In the genomic region with DNA sequence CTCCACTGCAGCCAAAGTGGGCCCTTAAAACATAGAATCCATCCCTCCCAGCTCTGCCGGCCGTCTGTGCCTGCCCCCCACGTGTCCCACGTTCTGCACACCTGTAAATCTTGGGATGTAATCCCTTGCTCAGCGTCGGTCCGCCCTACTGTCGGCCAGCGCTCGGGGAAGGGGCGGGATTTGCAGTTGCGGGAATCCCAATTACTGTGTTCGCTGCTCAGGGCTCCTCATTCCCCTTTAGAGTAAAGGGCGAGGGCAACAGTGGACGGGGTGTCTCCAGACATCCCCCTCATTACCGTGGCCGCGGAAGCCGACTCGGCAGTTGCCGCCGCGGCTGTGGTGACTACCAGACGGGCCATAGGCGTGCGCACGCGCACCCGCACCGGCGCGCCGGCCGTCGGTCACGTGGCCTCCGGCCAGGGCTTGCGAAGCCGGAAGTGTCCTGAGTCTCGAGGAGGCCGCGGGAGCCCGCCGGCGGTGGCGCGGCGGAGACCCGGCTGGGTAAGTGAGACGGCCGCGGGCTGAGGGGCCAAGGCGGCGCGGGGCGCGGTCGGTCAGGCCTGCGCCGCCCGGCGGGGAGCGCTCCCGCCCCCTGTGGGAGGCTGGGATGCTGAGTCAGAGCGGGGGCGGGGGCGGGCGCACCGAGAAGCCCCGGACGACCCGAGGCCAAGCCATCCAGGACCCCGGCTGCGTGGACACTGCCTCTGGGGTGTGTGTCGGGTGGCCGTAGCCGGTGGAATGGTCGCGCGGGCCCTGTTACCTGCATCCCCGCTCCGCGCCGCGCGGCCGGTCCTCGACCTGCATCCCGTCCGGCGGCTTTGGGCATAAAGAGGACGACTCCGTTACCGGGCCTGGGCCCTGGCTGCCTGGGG, we compare ENCODE assay signal across 1 cellular context.
TF ChIP-seq lines count a peak whose summit lies in the region.

A gene (plus strand): TSS at position 434 of the 872 bp plus-strand sequence. CDS start 3,751 bp downstream, outside the sequence.

TF ChIP-seq in HepG2, 621 proteins besides CTCF, POLR2A, EP300 and RAD21 (continued from another document and continues in another):
- TF ChIP-seq, protein P1, sequence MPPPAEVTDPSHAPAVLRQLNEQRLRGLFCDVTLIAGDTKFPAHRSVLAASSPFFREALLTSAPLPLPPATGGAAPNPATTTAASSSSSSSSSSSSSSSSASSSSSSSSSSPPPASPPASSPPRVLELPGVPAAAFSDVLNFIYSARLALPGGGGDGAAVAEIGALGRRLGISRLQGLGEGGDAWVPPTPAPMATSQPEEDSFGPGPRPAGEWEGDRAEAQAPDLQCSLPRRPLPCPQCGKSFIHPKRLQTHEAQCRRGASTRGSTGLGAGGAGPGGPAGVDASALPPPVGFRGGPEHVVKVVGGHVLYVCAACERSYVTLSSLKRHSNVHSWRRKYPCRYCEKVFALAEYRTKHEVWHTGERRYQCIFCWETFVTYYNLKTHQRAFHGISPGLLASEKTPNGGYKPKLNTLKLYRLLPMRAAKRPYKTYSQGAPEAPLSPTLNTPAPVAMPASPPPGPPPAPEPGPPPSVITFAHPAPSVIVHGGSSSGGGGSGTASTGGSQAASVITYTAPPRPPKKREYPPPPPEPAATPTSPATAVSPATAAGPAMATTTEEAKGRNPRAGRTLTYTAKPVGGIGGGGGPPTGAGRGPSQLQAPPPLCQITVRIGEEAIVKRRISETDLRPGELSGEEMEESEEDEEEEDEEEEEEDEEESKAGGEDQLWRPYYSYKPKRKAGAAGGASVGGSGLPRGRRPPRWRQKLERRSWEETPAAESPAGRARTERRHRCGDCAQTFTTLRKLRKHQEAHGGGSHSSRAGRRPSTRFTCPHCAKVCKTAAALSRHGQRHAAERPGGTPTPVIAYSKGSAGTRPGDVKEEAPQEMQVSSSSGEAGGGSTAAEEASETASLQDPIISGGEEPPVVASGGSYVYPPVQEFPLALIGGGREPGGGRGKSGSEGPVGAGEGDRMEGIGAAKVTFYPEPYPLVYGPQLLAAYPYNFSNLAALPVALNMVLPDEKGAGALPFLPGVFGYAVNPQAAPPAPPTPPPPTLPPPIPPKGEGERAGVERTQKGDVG (CRISPR knock-in tag; IDR thresholded peaks at IDR 0.05; ENCODE audit: borderline replicate concordance), result no peak
- TF ChIP-seq PHB2 (IDR thresholded peaks at IDR 0.05; ENCODE audit: partially characterized antibody) (no peak), ZNF83 (CRISPR knock-in tag; IDR thresholded peaks at IDR 0.05; ENCODE audit: borderline replicate concordance) (no peak), ISX (CRISPR knock-in tag; conservative IDR thresholded peaks at IDR 0.05) (0 out of 2 replicates have a peak, but pooled peaks have one; percentile 27), SMC3 (IDR thresholded peaks at IDR 0.05; ENCODE audit: low read length) (no peak), NR2F6 (IDR thresholded peaks at IDR 0.05) (no peak), NR2F6 (CRISPR knock-in tag; IDR thresholded peaks at IDR 0.05) (no peak), STAT5B (CRISPR knock-in tag; IDR thresholded peaks at IDR 0.05) (no peak), ZKSCAN1 (IDR thresholded peaks at IDR 0.05; ENCODE audit: low read length) (no peak), ZNF546 (CRISPR knock-in tag; conservative IDR thresholded peaks at IDR 0.05) (0 out of 2 replicates have a peak, but pooled peaks have one; percentile 61), ZNF577 (CRISPR knock-in tag; IDR thresholded peaks at IDR 0.05; ENCODE audit: borderline replicate concordance, low read depth) (no peak), SRSF1 (optimal IDR thresholded peaks at IDR 0.05; ENCODE audit: low read depth, low read length) (no peak), SMARCC2 (IDR thresholded peaks at IDR 0.05) (no peak), CCAR2 (optimal IDR thresholded peaks at IDR 0.05; ENCODE audit: low read depth, low read length) (no peak), NCOA2 (CRISPR knock-in tag; IDR thresholded peaks at IDR 0.05) (no peak), TAF1 (CRISPR knock-in tag; IDR thresholded peaks at IDR 0.05) (peak; percentile 72; the same call in 1 of the 2 replicates), ZNF33A (CRISPR knock-in tag; IDR thresholded peaks at IDR 0.05; ENCODE audit: borderline replicate concordance) (no peak), NFIC (IDR thresholded peaks at IDR 0.05; ENCODE audit: low read length) (peak; percentile 9; the same call in 1 of the 2 replicates), ZNF251 (CRISPR knock-in tag; IDR thresholded peaks at IDR 0.05) (no peak), MXD4 (CRISPR knock-in tag; IDR thresholded peaks at IDR 0.05) (peak; percentile 79), IRX3 (CRISPR knock-in tag; IDR thresholded peaks at IDR 0.05; ENCODE audit: borderline replicate concordance, low read depth) (peak; percentile 75; the same call in 1 of the 2 replicates), ZNF615 (CRISPR knock-in tag; IDR thresholded peaks at IDR 0.05; ENCODE audit: borderline replicate concordance) (no peak), EHMT2 (IDR thresholded peaks at IDR 0.05; ENCODE audit: borderline replicate concordance, low read depth, low read length) (no peak), XBP1 (CRISPR knock-in tag; IDR thresholded peaks at IDR 0.05) (no peak), ZNF746 (CRISPR knock-in tag; IDR thresholded peaks at IDR 0.05) (peak; percentile 65), SIX4 (CRISPR knock-in tag; IDR thresholded peaks at IDR 0.05) (no peak), ZZZ3 (CRISPR knock-in tag; IDR thresholded peaks at IDR 0.05; ENCODE audit: borderline replicate concordance) (no peak), ZNF10 (CRISPR knock-in tag; IDR thresholded peaks at IDR 0.05; ENCODE audit: borderline replicate concordance, low read depth) (no peak), DNMT3B (CRISPR knock-in tag; conservative IDR thresholded peaks at IDR 0.05) (no peak)
- TF ChIP-seq, protein P2, sequence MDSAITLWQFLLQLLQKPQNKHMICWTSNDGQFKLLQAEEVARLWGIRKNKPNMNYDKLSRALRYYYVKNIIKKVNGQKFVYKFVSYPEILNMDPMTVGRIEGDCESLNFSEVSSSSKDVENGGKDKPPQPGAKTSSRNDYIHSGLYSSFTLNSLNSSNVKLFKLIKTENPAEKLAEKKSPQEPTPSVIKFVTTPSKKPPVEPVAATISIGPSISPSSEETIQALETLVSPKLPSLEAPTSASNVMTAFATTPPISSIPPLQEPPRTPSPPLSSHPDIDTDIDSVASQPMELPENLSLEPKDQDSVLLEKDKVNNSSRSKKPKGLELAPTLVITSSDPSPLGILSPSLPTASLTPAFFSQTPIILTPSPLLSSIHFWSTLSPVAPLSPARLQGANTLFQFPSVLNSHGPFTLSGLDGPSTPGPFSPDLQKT (CRISPR knock-in tag; IDR thresholded peaks at IDR 0.05; ENCODE audit: borderline replicate concordance), result 0 out of 2 replicates have a peak, but pooled peaks have one; percentile 13
- TF ChIP-seq, protein P3, sequence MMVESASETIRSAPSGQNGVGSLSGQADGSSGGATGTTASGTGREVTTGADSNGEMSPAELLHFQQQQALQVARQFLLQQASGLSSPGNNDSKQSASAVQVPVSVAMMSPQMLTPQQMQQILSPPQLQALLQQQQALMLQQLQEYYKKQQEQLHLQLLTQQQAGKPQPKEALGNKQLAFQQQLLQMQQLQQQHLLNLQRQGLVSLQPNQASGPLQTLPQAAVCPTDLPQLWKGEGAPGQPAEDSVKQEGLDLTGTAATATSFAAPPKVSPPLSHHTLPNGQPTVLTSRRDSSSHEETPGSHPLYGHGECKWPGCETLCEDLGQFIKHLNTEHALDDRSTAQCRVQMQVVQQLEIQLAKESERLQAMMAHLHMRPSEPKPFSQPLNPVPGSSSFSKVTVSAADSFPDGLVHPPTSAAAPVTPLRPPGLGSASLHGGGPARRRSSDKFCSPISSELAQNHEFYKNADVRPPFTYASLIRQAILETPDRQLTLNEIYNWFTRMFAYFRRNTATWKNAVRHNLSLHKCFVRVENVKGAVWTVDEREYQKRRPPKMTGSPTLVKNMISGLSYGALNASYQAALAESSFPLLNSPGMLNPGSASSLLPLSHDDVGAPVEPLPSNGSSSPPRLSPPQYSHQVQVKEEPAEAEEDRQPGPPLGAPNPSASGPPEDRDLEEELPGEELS (CRISPR knock-in tag; IDR thresholded peaks at IDR 0.05), result no peak
- TF ChIP-seq, protein P4, sequence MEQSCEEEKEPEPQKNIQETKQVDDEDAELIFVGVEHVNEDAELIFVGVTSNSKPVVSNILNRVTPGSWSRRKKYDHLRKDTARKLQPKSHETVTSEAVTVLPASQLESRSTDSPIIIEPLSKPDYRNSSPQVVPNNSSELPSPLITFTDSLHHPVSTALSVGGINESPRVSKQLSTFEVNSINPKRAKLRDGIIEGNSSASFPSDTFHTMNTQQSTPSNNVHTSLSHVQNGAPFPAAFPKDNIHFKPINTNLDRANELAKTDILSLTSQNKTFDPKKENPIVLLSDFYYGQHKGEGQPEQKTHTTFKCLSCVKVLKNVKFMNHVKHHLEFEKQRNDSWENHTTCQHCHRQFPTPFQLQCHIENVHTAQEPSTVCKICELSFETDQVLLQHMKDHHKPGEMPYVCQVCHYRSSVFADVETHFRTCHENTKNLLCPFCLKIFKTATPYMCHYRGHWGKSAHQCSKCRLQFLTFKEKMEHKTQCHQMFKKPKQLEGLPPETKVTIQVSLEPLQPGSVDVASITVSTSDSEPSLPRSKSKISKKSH (CRISPR knock-in tag; IDR thresholded peaks at IDR 0.05; ENCODE audit: borderline replicate concordance), result no peak
- TF ChIP-seq, protein P5, sequence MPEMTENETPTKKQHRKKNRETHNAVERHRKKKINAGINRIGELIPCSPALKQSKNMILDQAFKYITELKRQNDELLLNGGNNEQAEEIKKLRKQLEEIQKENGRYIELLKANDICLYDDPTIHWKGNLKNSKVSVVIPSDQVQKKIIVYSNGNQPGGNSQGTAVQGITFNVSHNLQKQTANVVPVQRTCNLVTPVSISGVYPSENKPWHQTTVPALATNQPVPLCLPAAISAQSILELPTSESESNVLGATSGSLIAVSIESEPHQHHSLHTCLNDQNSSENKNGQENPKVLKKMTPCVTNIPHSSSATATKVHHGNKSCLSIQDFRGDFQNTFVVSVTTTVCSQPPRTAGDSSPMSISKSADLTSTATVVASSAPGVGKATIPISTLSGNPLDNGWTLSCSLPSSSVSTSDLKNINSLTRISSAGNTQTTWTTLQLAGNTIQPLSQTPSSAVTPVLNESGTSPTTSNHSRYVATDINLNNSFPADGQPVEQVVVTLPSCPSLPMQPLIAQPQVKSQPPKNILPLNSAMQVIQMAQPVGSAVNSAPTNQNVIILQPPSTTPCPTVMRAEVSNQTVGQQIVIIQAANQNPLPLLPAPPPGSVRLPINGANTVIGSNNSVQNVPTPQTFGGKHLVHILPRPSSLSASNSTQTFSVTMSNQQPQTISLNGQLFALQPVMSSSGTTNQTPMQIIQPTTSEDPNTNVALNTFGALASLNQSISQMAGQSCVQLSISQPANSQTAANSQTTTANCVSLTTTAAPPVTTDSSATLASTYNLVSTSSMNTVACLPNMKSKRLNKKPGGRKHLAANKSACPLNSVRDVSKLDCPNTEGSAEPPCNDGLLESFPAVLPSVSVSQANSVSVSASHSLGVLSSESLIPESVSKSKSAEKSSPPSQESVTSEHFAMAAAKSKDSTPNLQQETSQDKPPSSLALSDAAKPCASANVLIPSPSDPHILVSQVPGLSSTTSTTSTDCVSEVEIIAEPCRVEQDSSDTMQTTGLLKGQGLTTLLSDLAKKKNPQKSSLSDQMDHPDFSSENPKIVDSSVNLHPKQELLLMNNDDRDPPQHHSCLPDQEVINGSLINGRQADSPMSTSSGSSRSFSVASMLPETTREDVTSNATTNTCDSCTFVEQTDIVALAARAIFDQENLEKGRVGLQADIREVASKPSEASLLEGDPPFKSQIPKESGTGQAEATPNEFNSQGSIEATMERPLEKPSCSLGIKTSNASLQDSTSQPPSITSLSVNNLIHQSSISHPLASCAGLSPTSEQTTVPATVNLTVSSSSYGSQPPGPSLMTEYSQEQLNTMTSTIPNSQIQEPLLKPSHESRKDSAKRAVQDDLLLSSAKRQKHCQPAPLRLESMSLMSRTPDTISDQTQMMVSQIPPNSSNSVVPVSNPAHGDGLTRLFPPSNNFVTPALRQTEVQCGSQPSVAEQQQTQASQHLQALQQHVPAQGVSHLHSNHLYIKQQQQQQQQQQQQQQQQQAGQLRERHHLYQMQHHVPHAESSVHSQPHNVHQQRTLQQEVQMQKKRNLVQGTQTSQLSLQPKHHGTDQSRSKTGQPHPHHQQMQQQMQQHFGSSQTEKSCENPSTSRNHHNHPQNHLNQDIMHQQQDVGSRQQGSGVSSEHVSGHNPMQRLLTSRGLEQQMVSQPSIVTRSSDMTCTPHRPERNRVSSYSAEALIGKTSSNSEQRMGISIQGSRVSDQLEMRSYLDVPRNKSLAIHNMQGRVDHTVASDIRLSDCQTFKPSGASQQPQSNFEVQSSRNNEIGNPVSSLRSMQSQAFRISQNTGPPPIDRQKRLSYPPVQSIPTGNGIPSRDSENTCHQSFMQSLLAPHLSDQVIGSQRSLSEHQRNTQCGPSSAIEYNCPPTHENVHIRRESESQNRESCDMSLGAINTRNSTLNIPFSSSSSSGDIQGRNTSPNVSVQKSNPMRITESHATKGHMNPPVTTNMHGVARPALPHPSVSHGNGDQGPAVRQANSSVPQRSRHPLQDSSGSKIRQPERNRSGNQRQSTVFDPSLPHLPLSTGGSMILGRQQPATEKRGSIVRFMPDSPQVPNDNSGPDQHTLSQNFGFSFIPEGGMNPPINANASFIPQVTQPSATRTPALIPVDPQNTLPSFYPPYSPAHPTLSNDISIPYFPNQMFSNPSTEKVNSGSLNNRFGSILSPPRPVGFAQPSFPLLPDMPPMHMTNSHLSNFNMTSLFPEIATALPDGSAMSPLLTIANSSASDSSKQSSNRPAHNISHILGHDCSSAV (CRISPR knock-in tag; IDR thresholded peaks at IDR 0.05; ENCODE audit: borderline replicate concordance), result no peak
- TF ChIP-seq, protein P6, sequence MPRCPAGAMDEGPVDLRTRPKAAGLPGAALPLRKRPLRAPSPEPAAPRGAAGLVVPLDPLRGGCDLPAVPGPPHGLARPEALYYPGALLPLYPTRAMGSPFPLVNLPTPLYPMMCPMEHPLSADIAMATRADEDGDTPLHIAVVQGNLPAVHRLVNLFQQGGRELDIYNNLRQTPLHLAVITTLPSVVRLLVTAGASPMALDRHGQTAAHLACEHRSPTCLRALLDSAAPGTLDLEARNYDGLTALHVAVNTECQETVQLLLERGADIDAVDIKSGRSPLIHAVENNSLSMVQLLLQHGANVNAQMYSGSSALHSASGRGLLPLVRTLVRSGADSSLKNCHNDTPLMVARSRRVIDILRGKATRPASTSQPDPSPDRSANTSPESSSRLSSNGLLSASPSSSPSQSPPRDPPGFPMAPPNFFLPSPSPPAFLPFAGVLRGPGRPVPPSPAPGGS (CRISPR knock-in tag; IDR thresholded peaks at IDR 0.05), result no peak
